In genomic region chr3:71070497-71071465, GRCh38 we compare ENCODE assay signal across 1 cellular context.
TF ChIP-seq lines count a peak whose summit lies in the region.

No MANE protein-coding gene starts in this region.

TF ChIP-seq in WTC11, 78 proteins besides CTCF, POLR2A, EP300 and RAD21 (continued from another document):
- TF ChIP-seq, protein P1, sequence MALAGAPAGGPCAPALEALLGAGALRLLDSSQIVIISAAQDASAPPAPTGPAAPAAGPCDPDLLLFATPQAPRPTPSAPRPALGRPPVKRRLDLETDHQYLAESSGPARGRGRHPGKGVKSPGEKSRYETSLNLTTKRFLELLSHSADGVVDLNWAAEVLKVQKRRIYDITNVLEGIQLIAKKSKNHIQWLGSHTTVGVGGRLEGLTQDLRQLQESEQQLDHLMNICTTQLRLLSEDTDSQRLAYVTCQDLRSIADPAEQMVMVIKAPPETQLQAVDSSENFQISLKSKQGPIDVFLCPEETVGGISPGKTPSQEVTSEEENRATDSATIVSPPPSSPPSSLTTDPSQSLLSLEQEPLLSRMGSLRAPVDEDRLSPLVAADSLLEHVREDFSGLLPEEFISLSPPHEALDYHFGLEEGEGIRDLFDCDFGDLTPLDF (CRISPR knock-in tag; IDR thresholded peaks at IDR 0.05): no peak
- TF ChIP-seq, protein P2, sequence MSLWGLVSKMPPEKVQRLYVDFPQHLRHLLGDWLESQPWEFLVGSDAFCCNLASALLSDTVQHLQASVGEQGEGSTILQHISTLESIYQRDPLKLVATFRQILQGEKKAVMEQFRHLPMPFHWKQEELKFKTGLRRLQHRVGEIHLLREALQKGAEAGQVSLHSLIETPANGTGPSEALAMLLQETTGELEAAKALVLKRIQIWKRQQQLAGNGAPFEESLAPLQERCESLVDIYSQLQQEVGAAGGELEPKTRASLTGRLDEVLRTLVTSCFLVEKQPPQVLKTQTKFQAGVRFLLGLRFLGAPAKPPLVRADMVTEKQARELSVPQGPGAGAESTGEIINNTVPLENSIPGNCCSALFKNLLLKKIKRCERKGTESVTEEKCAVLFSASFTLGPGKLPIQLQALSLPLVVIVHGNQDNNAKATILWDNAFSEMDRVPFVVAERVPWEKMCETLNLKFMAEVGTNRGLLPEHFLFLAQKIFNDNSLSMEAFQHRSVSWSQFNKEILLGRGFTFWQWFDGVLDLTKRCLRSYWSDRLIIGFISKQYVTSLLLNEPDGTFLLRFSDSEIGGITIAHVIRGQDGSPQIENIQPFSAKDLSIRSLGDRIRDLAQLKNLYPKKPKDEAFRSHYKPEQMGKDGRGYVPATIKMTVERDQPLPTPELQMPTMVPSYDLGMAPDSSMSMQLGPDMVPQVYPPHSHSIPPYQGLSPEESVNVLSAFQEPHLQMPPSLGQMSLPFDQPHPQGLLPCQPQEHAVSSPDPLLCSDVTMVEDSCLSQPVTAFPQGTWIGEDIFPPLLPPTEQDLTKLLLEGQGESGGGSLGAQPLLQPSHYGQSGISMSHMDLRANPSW (CRISPR knock-in tag; conservative IDR thresholded peaks at IDR 0.05; ENCODE audit: low read depth): no peak
- TF ChIP-seq ZNF263 (CRISPR knock-in tag; IDR thresholded peaks at IDR 0.05; ENCODE audit: low read depth): no peak
- TF ChIP-seq RORB (CRISPR knock-in tag; IDR thresholded peaks at IDR 0.05): no peak
- TF ChIP-seq ZSCAN18 (CRISPR knock-in tag; IDR thresholded peaks at IDR 0.05): no peak
